Comparison of ENCODE assay signal across 29 cellular contexts in genomic region chr6:158489441-158489840, GRCh38.
"Had no signal": no experiment of that assay in that cellular context is flagged by ENCODE, and none has a peak within 500 bp of the region (broad histone marks: within the 10 kb centered on the region; RNA-seq: fewer than 3 reads in every experiment).

No MANE protein-coding gene starts in this region.

- ATAC-seq: left colon; left lung; lower lobe of right lung; naive thymus-derived CD8-positive, alpha-beta T cell; pancreas; right cardiac atrium; sciatic nerve; stimulated activated effector memory CD8-positive, alpha-beta T cell treated with anti-CD3 and anti-CD28 coated beads, Interleukin-12 subunit alpha, Interleukin-12 subunit beta, amount 100 ng/mL, for 72 hours; upper lobe of right lung had no signal

- H3K27me3 ChIP-seq: left lung, pancreas, spleen, suprapubic skin, tibial artery, upper lobe of right lung had no signal

- H3K4me3 Mint-ChIP-seq: immature natural killer cell; mesothelial cell of epicardium; naive thymus-derived CD8-positive, alpha-beta T cell; nephron; neural crest cell; stimulated activated effector memory CD8-positive, alpha-beta T cell treated with anti-CD3 and anti-CD28 coated beads, Interleukin-12 subunit alpha, Interleukin-12 subunit beta, amount 100 ng/mL, for 72 hours; stimulated activated naive CD8-positive, alpha-beta T cell treated with anti-CD3 and anti-CD28 coated beads, Interleukin-15, Interleukin-2, amounts not matched to agents 100 ng/mL and 50 ng/mL, for 24 hours had no signal

- H3K36me3 ChIP-seq: pancreas, prostate gland, thoracic aorta had no signal

- H3K4me1 Mint-ChIP-seq: immature natural killer cell; mesothelial cell of epicardium; naive thymus-derived CD8-positive, alpha-beta T cell; nephron; neural crest cell; stimulated activated effector memory CD8-positive, alpha-beta T cell treated with anti-CD3 and anti-CD28 coated beads, Interleukin-12 subunit alpha, Interleukin-12 subunit beta, amount 100 ng/mL, for 72 hours had no signal

- H3K4me3 ChIP-seq: left lung, lower lobe of right lung, pancreas, prostate gland, spleen, suprapubic skin, thoracic aorta, tibial artery, upper lobe of right lung had no signal

- H3K27ac ChIP-seq: left lung, lower lobe of right lung, pancreas, prostate gland, spleen, suprapubic skin, thoracic aorta, tibial artery, upper lobe of right lung had no signal

- DNase-seq: hypothalamus; immature natural killer cell; kidney; left colon; left lung; lower lobe of right lung; mammary epithelial cell; mesendoderm; naive thymus-derived CD8-positive, alpha-beta T cell; nucleus accumbens; pancreas; retina; right cardiac atrium; small intestine; spleen; stimulated activated CD4-positive, alpha-beta T cell treated with anti-CD3 and anti-CD28 coated beads, Interleukin-4, amount 100 ng/mL, for 24 hours; stimulated activated naive CD4-positive, alpha-beta T cell; tibial artery; trophoblast cell; upper lobe of right lung had no signal

- H3K9me3 ChIP-seq: left lung, lower lobe of right lung, pancreas, prostate gland, spleen, suprapubic skin, thoracic aorta, tibial artery, upper lobe of right lung had no signal

- H3K27ac Mint-ChIP-seq: mesothelial cell of epicardium; nephron; stimulated activated effector memory CD8-positive, alpha-beta T cell treated with anti-CD3 and anti-CD28 coated beads, Interleukin-12 subunit alpha, Interleukin-12 subunit beta, amount 100 ng/mL, for 72 hours; stimulated activated naive CD8-positive, alpha-beta T cell treated with anti-CD3 and anti-CD28 coated beads, Interleukin-15, Interleukin-2, amounts not matched to agents 100 ng/mL and 50 ng/mL, for 24 hours had no signal

- H3K9me3 Mint-ChIP-seq: immature natural killer cell; mesothelial cell of epicardium; naive thymus-derived CD8-positive, alpha-beta T cell; nephron; neural crest cell; stimulated activated effector memory CD8-positive, alpha-beta T cell treated with anti-CD3 and anti-CD28 coated beads, Interleukin-12 subunit alpha, Interleukin-12 subunit beta, amount 100 ng/mL, for 72 hours; stimulated activated naive CD8-positive, alpha-beta T cell treated with anti-CD3 and anti-CD28 coated beads, Interleukin-15, Interleukin-2, amounts not matched to agents 100 ng/mL and 50 ng/mL, for 24 hours had no signal

- H3K27me3 Mint-ChIP-seq: naive thymus-derived CD8-positive, alpha-beta T cell; stimulated activated naive CD8-positive, alpha-beta T cell treated with anti-CD3 and anti-CD28 coated beads, Interleukin-15, Interleukin-2, amounts not matched to agents 100 ng/mL and 50 ng/mL, for 24 hours had no signal

- H3K4me1 ChIP-seq: left lung, lower lobe of right lung, prostate gland, spleen, suprapubic skin, tibial artery, upper lobe of right lung had no signal
